1 cellular context compared by ENCODE assay signal in genomic region chr2:171260471-171261424, GRCh38.
TF ChIP-seq lines count a peak whose summit lies in the region.

No MANE protein-coding gene starts in this region.

TF ChIP-seq in HepG2, 621 proteins besides CTCF, POLR2A, EP300 and RAD21 (continued from another document and continues in another):
- TF ChIP-seq ZNF597 (CRISPR knock-in tag; IDR thresholded peaks at IDR 0.05) (no peak), JDP2 (CRISPR knock-in tag; IDR thresholded peaks at IDR 0.05; ENCODE audit: borderline replicate concordance) (no peak), MED1 (CRISPR knock-in tag; IDR thresholded peaks at IDR 0.05) (0 out of 2 replicates have a peak, but pooled peaks have one; percentile 13), ZSCAN29 (CRISPR knock-in tag; conservative IDR thresholded peaks at IDR 0.05) (no peak), ZNF775 (CRISPR knock-in tag; IDR thresholded peaks at IDR 0.05; ENCODE audit: borderline replicate concordance) (no peak), TBX3 (IDR thresholded peaks at IDR 0.05; ENCODE audit: borderline replicate concordance) (no peak), ZNF552 (CRISPR knock-in tag; IDR thresholded peaks at IDR 0.05; ENCODE audit: borderline replicate concordance) (no peak), ZFP37 (CRISPR knock-in tag; IDR thresholded peaks at IDR 0.05; ENCODE audit: borderline replicate concordance) (no peak), ZNF7 (CRISPR knock-in tag; IDR thresholded peaks at IDR 0.05) (no peak), ZMAT5 (CRISPR knock-in tag; IDR thresholded peaks at IDR 0.05; ENCODE audit: borderline replicate concordance, low read depth) (no peak), MYPOP (CRISPR knock-in tag; IDR thresholded peaks at IDR 0.05) (no peak), FIP1L1 (IDR thresholded peaks at IDR 0.05; ENCODE audit: borderline replicate concordance, insufficient read depth, low read depth, low read length) (no peak), SKI (IDR thresholded peaks at IDR 0.05; ENCODE audit: partially characterized antibody) (no peak), ZBTB39 (CRISPR knock-in tag; IDR thresholded peaks at IDR 0.05) (no peak), PHF8 (CRISPR knock-in tag; IDR thresholded peaks at IDR 0.05) (no peak), SAFB2 (CRISPR knock-in tag; IDR thresholded peaks at IDR 0.05; ENCODE audit: borderline replicate concordance, low read depth) (no peak), NFE2L1 (CRISPR knock-in tag; IDR thresholded peaks at IDR 0.05; ENCODE audit: borderline replicate concordance) (no peak), MXI1 (IDR thresholded peaks at IDR 0.05; ENCODE audit: borderline replicate concordance, low read depth, low read length) (peak; percentile 12; the same call in 1 of the 3 replicates), CENPT (CRISPR knock-in tag; IDR thresholded peaks at IDR 0.05; ENCODE audit: low read depth) (no peak), BCL3 (CRISPR knock-in tag; IDR thresholded peaks at IDR 0.05) (no peak), SOX5 (CRISPR knock-in tag; IDR thresholded peaks at IDR 0.05; ENCODE audit: borderline replicate concordance) (peak; percentile 43), ZGPAT (CRISPR knock-in tag; IDR thresholded peaks at IDR 0.05) (0 out of 2 replicates have a peak, but pooled peaks have one; percentile 16), KDM3A (CRISPR knock-in tag; IDR thresholded peaks at IDR 0.05; ENCODE audit: low read depth) (no peak), RBFOX2 (IDR thresholded peaks at IDR 0.05; ENCODE audit: low read depth, low read length) (no peak), IRF2 (CRISPR knock-in tag; IDR thresholded peaks at IDR 0.05) (peak; percentile 23; the same call in 1 of the 2 replicates), YEATS2 (CRISPR knock-in tag; IDR thresholded peaks at IDR 0.05; ENCODE audit: borderline replicate concordance) (peak; percentile 42; the same call in 1 of the 2 replicates), ZNF362 (CRISPR knock-in tag; IDR thresholded peaks at IDR 0.05; ENCODE audit: borderline replicate concordance) (peak; percentile 38; the same call in 1 of the 2 replicates), XRCC5 (optimal IDR thresholded peaks at IDR 0.05; ENCODE audit: low read length) (no peak), TOPORS (CRISPR knock-in tag; IDR thresholded peaks at IDR 0.05) (no peak), MAFF (IDR thresholded peaks at IDR 0.05; ENCODE audit: low read depth, low read length) (0 out of 2 replicates have a peak, but pooled peaks have one; percentile 23), CHD4 (IDR thresholded peaks at IDR 0.05; ENCODE audit: borderline replicate concordance, low read length) (no peak), CAMTA2 (CRISPR knock-in tag; IDR thresholded peaks at IDR 0.05; ENCODE audit: borderline replicate concordance) (no peak), TFDP1 (CRISPR knock-in tag; IDR thresholded peaks at IDR 0.05; ENCODE audit: borderline replicate concordance) (no peak), FOXA3 (CRISPR knock-in tag; IDR thresholded peaks at IDR 0.05) (peak; percentile 46; the same call in 1 of the 2 replicates), ISL2 (CRISPR knock-in tag; IDR thresholded peaks at IDR 0.05) (no peak), CREBL2 (CRISPR knock-in tag; IDR thresholded peaks at IDR 0.05; ENCODE audit: borderline replicate concordance) (no peak), PBX2 (CRISPR knock-in tag; IDR thresholded peaks at IDR 0.05) (no peak), MYNN (CRISPR knock-in tag; IDR thresholded peaks at IDR 0.05; ENCODE audit: low read depth) (no peak), ETV5 (CRISPR knock-in tag; IDR thresholded peaks at IDR 0.05; ENCODE audit: borderline replicate concordance) (peak; percentile 41; the same call in 1 of the 2 replicates), AGO2 (optimal IDR thresholded peaks at IDR 0.05; ENCODE audit: low read depth, low read length) (no peak), HMG20B (CRISPR knock-in tag; conservative IDR thresholded peaks at IDR 0.05) (no peak), SATB2 (CRISPR knock-in tag; IDR thresholded peaks at IDR 0.05) (no peak), ZBTB21 (CRISPR knock-in tag; IDR thresholded peaks at IDR 0.05) (no peak), STAG1 (CRISPR knock-in tag; IDR thresholded peaks at IDR 0.05) (peak; percentile 31; the same call in 1 of the 2 replicates), SAP130 (CRISPR knock-in tag; IDR thresholded peaks at IDR 0.05; ENCODE audit: low read depth) (peak; percentile 17; the same call in 1 of the 2 replicates), ZNF550 (CRISPR knock-in tag; IDR thresholded peaks at IDR 0.05; ENCODE audit: borderline replicate concordance) (no peak), ZNF33A (CRISPR knock-in tag; IDR thresholded peaks at IDR 0.05; ENCODE audit: borderline replicate concordance) (no peak), NCOA2 (CRISPR knock-in tag; IDR thresholded peaks at IDR 0.05) (0 out of 2 replicates have a peak, but pooled peaks have one; percentile 15), BHLHE40 (IDR thresholded peaks at IDR 0.05; ENCODE audit: low read length) (no peak), KLF9 (CRISPR knock-in tag; IDR thresholded peaks at IDR 0.05; ENCODE audit: low read depth) (no peak), ZNF557 (CRISPR knock-in tag; IDR thresholded peaks at IDR 0.05) (no peak), SNRNP70 (IDR thresholded peaks at IDR 0.05; ENCODE audit: low read depth, low read length) (no peak), CERS6 (CRISPR knock-in tag; IDR thresholded peaks at IDR 0.05) (no peak), ZNF331 (CRISPR knock-in tag; IDR thresholded peaks at IDR 0.05) (no peak), ZHX1 (CRISPR knock-in tag; IDR thresholded peaks at IDR 0.05; ENCODE audit: low read depth) (no peak), ZNF30 (CRISPR knock-in tag; IDR thresholded peaks at IDR 0.05) (no peak), HNRNPH1 (optimal IDR thresholded peaks at IDR 0.05; ENCODE audit: low read depth, low read length) (no peak), ADNP (CRISPR knock-in tag; IDR thresholded peaks at IDR 0.05) (no peak), RELA (CRISPR knock-in tag; IDR thresholded peaks at IDR 0.05) (0 out of 2 replicates have a peak, but pooled peaks have one; percentile 28), MXD4 (CRISPR knock-in tag; IDR thresholded peaks at IDR 0.05) (no peak)
